In genomic region chr6:37889015-37889885, GRCh38 we compare ENCODE assay signal across 25 cellular contexts.
DNase-seq lines count a peak whose midpoint lies in the region; ATAC-seq and TF ChIP-seq lines count a peak whose summit lies in the region.
"Had no signal": no experiment of that assay in that cellular context is flagged by ENCODE, and none has a peak within 500 bp of the region (broad histone marks: within the 10 kb centered on the region; RNA-seq: fewer than 3 reads in every experiment).

No MANE protein-coding gene starts in this region.

- peak in 1 of 2 donors; percentile 13 for TF ChIP-seq CTCF in mammary epithelial cell (conservative IDR thresholded peaks at IDR 0.05 in 1 of 2, IDR thresholded peaks at IDR 0.05 in 1 of 2; ENCODE audit: extremely low read depth in 1 of 2, insufficient read depth in 1 of 2, low read depth in 1 of 2, low read length in 2 of 2)
- no peak for TF ChIP-seq CTCF in upper lobe of right lung (IDR thresholded peaks at IDR 0.05)

- ATAC-seq in upper lobe of right lung, result peak; percentile 25
- ATAC-seq in activated CD8-positive, alpha-beta memory T cell treated with anti-CD3 and anti-CD28 coated beads, Interleukin-2, amount 10 ng/mL, durations not matched to agents 7 days and 5 days, result no peak
- ATAC-seq in GM18868 (IDR thresholded peaks at IDR 0.05; ENCODE audit: unreplicated experiment), result no peak
- ATAC-seq: activated CD4-positive, alpha-beta T cell treated with anti-CD3 and anti-CD28 coated beads for 36 hours; body of pancreas; sciatic nerve had no signal

- H3K27ac ChIP-seq in mammary epithelial cell (ENCODE audit: insufficient read depth, low read depth, low read length) (peak overlapping the region; percentile 41), upper lobe of right lung (no peak overlapping the region)
- H3K27ac ChIP-seq: body of pancreas, colonic mucosa, thyroid gland had no signal

- intact Hi-C loops in mammary epithelial cell (cut with micrococcal nuclease), result no loop called here
- intact Hi-C loops in upper lobe of right lung (cut with DNase I), result no loop called here

- no TSS peak for BruUV-seq in mammary epithelial cell (replicated peaks; lab: Mats Ljungman, UMichigan)

- no peaks in the 10 kb centered on the region for H3K27me3 Mint-ChIP-seq in activated CD8-positive, alpha-beta memory T cell treated with anti-CD3 and anti-CD28 coated beads, Interleukin-2, amount 10 ng/mL, durations not matched to agents 7 days and 5 days
- H3K27me3 Mint-ChIP-seq: activated CD4-positive, alpha-beta T cell treated with anti-CD3 and anti-CD28 coated beads for 36 hours; activated naive CD8-positive, alpha-beta T cell; CD8-positive, alpha-beta memory T cell had no signal

- H3K9ac ChIP-seq in mammary epithelial cell (ENCODE audit: insufficient read depth, low read length), result peak overlapping the region; percentile 46

- DNase-seq in MG63 (peak; percentile 44), mammary epithelial cell (peak; percentile 54), kidney tubule cell (ENCODE audit: low spot score) (peak; percentile 13), upper lobe of right lung (no peak), LoVo (ENCODE audit: low spot score) (no peak)
- no peak for DNase-seq in activated CD8-positive, alpha-beta memory T cell treated with anti-CD3 and anti-CD28 coated beads, Interleukin-2, amount 10 ng/mL, durations not matched to agents 7 days and 5 days
- DNase-seq: activated CD4-positive, alpha-beta T cell treated with anti-CD3 and anti-CD28 coated beads for 36 hours; body of pancreas; CD8-positive, alpha-beta memory T cell; colonic mucosa; foreskin melanocyte; HCEC 1CT; hippocampal formation; Kasumi-1; NCI-H1105; NCI-H526; stimulated activated CD4-positive, alpha-beta T cell treated with anti-CD3 and anti-CD28 coated beads, Interleukin-2, amount 100 ng/mL, for 24 hours; stimulated activated naive CD4-positive, alpha-beta T cell; SW 1271; thyroid gland had no signal

- H3K4me3 ChIP-seq in MG63 (no peak overlapping the region), mammary epithelial cell (replicated peaks in 1 of 3; ENCODE audit: insufficient read depth in 1 of 3, low read depth in 2 of 3, low read length in 3 of 3) (peak overlapping the region in 1 of 3 experiments; percentile 26), upper lobe of right lung (no peak overlapping the region)
- H3K4me3 ChIP-seq: body of pancreas, colonic mucosa, lung, thyroid gland had no signal

- H3K9me3 ChIP-seq in MG63, result no peaks in the 10 kb centered on the region
- H3K9me3 ChIP-seq in mammary epithelial cell (replicated peaks; ENCODE audit: insufficient read depth, low read length), result no peaks in the 10 kb centered on the region
- H3K9me3 ChIP-seq in upper lobe of right lung, result no peaks in the 10 kb centered on the region
- H3K9me3 ChIP-seq: body of pancreas, colonic mucosa, thyroid gland had no signal

- peaks cover 6% of the 10 kb centered on the region for H3K36me3 ChIP-seq in MG63
- H3K36me3 ChIP-seq in mammary epithelial cell (ENCODE audit: insufficient read depth, low read length), result no peaks in the 10 kb centered on the region
- no peaks in the 10 kb centered on the region for H3K36me3 ChIP-seq in upper lobe of right lung
- H3K36me3 ChIP-seq: colonic mucosa, thyroid gland had no signal

- H3K4me3 Mint-ChIP-seq in activated CD8-positive, alpha-beta memory T cell treated with anti-CD3 and anti-CD28 coated beads, Interleukin-2, amount 10 ng/mL, durations not matched to agents 7 days and 5 days, result no peak overlapping the region
- H3K4me3 Mint-ChIP-seq: activated CD4-positive, alpha-beta T cell treated with anti-CD3 and anti-CD28 coated beads for 36 hours; activated naive CD8-positive, alpha-beta T cell; activated T-helper 1 cell treated with anti-CD3 and anti-CD28 coated beads, Interleukin-12 subunit alpha, Interleukin-12 subunit beta, Interleukin-2, Interleukin-4 antibody, amounts not matched to agents 30 ng/mL and 10 ng/mL and 1 ng/mL, durations not matched to agents 14 hours and 24 hours and 36 hours; CD8-positive, alpha-beta memory T cell had no signal

- H3K4me1 ChIP-seq in mammary epithelial cell (ENCODE audit: insufficient read depth, low read length) (peaks cover 21% of the 10 kb centered on the region), upper lobe of right lung (peaks cover 17% of the 10 kb centered on the region)
- H3K4me1 ChIP-seq: colonic mucosa had no signal

- H3K27ac Mint-ChIP-seq in activated CD8-positive, alpha-beta memory T cell treated with anti-CD3 and anti-CD28 coated beads, Interleukin-2, amount 10 ng/mL, durations not matched to agents 7 days and 5 days, result no peak overlapping the region
- H3K27ac Mint-ChIP-seq: activated CD4-positive, alpha-beta T cell treated with anti-CD3 and anti-CD28 coated beads for 36 hours; activated naive CD8-positive, alpha-beta T cell; activated T-helper 1 cell treated with anti-CD3 and anti-CD28 coated beads, Interleukin-12 subunit alpha, Interleukin-12 subunit beta, Interleukin-2, Interleukin-4 antibody, amounts not matched to agents 30 ng/mL and 10 ng/mL and 1 ng/mL, durations not matched to agents 14 hours and 24 hours and 36 hours had no signal

- no peak overlapping the region for H2AFZ ChIP-seq in mammary epithelial cell (ENCODE audit: low read depth, low read length)

- no peaks in the 10 kb centered on the region for H3K4me1 Mint-ChIP-seq in activated CD8-positive, alpha-beta memory T cell treated with anti-CD3 and anti-CD28 coated beads, Interleukin-2, amount 10 ng/mL, durations not matched to agents 7 days and 5 days

- H3K4me2 ChIP-seq in mammary epithelial cell (ENCODE audit: insufficient read depth, low read depth, low read length), result peak overlapping the region; percentile 76

- H3K9me3 Mint-ChIP-seq in activated CD8-positive, alpha-beta memory T cell treated with anti-CD3 and anti-CD28 coated beads, Interleukin-2, amount 10 ng/mL, durations not matched to agents 7 days and 5 days (ENCODE audit: low read depth), result no peaks in the 10 kb centered on the region
- H3K9me3 Mint-ChIP-seq: activated T-helper 1 cell treated with anti-CD3 and anti-CD28 coated beads, Interleukin-12 subunit alpha, Interleukin-12 subunit beta, Interleukin-2, Interleukin-4 antibody, amounts not matched to agents 30 ng/mL and 10 ng/mL and 1 ng/mL, durations not matched to agents 14 hours and 24 hours and 36 hours had no signal

- CTCF ChIA-PET in mammary epithelial cell (lab: Charles Lee; ENCODE audit: low non-redundant PET), result no interaction called here
- CTCF ChIA-PET in activated CD8-positive, alpha-beta memory T cell treated with anti-CD3 and anti-CD28 coated beads, Interleukin-2, amount 10 ng/mL, durations not matched to agents 7 days and 5 days (lab: Charles Lee), result no interaction called here

- peaks cover 12% of the 10 kb centered on the region for H3K36me3 Mint-ChIP-seq in activated CD8-positive, alpha-beta memory T cell treated with anti-CD3 and anti-CD28 coated beads, Interleukin-2, amount 10 ng/mL, durations not matched to agents 7 days and 5 days

- dilution Hi-C loops in mammary epithelial cell (cut with HindIII; ENCODE audit: low sequenced_read_pairs), result no loop called here

- H3K79me2 ChIP-seq in mammary epithelial cell (ENCODE audit: insufficient read depth, low read length), result peaks cover 93% of the 10 kb centered on the region

- no peaks in the 10 kb centered on the region for H4K20me1 ChIP-seq in mammary epithelial cell (ENCODE audit: insufficient read depth, low read length)

- 17% methylated on average over 4 of the region's 4 CpGs for WGBS in mammary epithelial cell (ENCODE audit: low coverage, missing lambda C conversion rate)

- in situ Hi-C loops in mammary epithelial cell (cut with MboI; ENCODE audit: low sequenced_read_pairs in 2 of 2), result no loop called here

- H3K27me3 ChIP-seq in MG63, result no peaks in the 10 kb centered on the region
- H3K27me3 ChIP-seq in mammary epithelial cell (ENCODE audit: insufficient read depth, low read length), result no peaks in the 10 kb centered on the region
- no peaks in the 10 kb centered on the region for H3K27me3 ChIP-seq in upper lobe of right lung
- H3K27me3 ChIP-seq: body of pancreas, colonic mucosa, thyroid gland had no signal

Comparison
In these comparisons a context has a peak if more than half of its experiments do, and no peak if none do; other contexts are left out.
1. DNase-seq: peak in MG63 (single experiment), mammary epithelial cell (single experiment) and kidney tubule cell (single experiment); none in upper lobe of right lung (single experiment), LoVo (single experiment) and activated CD8-positive, alpha-beta memory T cell treated with anti-CD3 and anti-CD28 coated beads, Interleukin-2, amount 10 ng/mL, durations not matched to agents 7 days and 5 days (single experiment).